Comparison of ENCODE assay signal across 8 cellular contexts in genomic region chr17:77391668-77392375, GRCh38.
DNase-seq lines count a peak whose midpoint lies in the region; ATAC-seq and TF ChIP-seq lines count a peak whose summit lies in the region.

No MANE protein-coding gene starts in this region.

- no peak overlapping the region for H3K4me3 ChIP-seq in BJ (ENCODE audit: low read depth, low read length)
- no peak overlapping the region for H3K4me3 ChIP-seq in lung
- H3K4me3 ChIP-seq in thyroid gland (replicated peaks in 1 of 3), result no peak overlapping the region

- DNase-seq in BJ (ENCODE audit: low read depth) (peak; percentile 95), RPMI7951 (ENCODE audit: low read depth) (peak; percentile 96), lung (ENCODE audit: low spot score) (no peak), thyroid gland (peak in 1 of 2 donors; percentile 36), NCI-H524 (lab: John Stamatoyannopoulos, UW) (no peak), DMS53 treated with DMSO at 0.1 percent for 48 hours (lab: John Stamatoyannopoulos, UW; ENCODE audit: unreplicated experiment) (no peak), NCI-H2107 treated with DMSO at 0.1 percent for 48 hours (lab: John Stamatoyannopoulos, UW; ENCODE audit: unreplicated experiment) (no peak)

- peak; percentile 30 for ATAC-seq in lung (ENCODE audit: insufficient read depth, low FRiP score)

- no peaks in the 10 kb centered on the region; the same call in 1 of the 2 replicates for H3K36me3 ChIP-seq in BJ (ENCODE audit: control insufficient read depth, insufficient read depth, low read length)
- peaks cover 0 to 3% of the 10 kb centered on the region in 2 donors for H3K36me3 ChIP-seq in lung (ENCODE audit: control insufficient read depth in 2 of 2, insufficient read depth in 2 of 2, low read length in 2 of 2)
- no peaks in the 10 kb centered on the region for H3K36me3 ChIP-seq in thyroid gland

- CTCF ChIA-PET in BJ (lab: Yijun Ruan, JAX), result interaction anchor here (0.6 to 2.8 kb wide), 8 partner anchors 9 to 79 kb away, joined by 3 to 12 read pairs (median 4); no protein-coding TSS in a partner anchor

- H3K27me3 ChIP-seq in BJ (ENCODE audit: control insufficient read depth, insufficient read depth, low read length) (no peaks in the 10 kb centered on the region), lung (ENCODE audit: control insufficient read depth, insufficient read depth) (no peaks in the 10 kb centered on the region), thyroid gland (no peaks in the 10 kb centered on the region)

- WGBS in lung, 2 donors, result 40 to 49% methylated on average over 7 of the region's 7 CpGs
- 45 to 62% methylated on average over 7 of the region's 7 CpGs for WGBS in thyroid gland, 2 donors

- peak overlapping the region; percentile 80 for H3K27ac ChIP-seq in cingulate gyrus (ENCODE audit: low read depth, low read length)
- peak overlapping the region; percentile 38 to 83 for H3K27ac ChIP-seq in lung (ENCODE audit: low read depth in 1 of 2, low read length in 1 of 2)
- H3K27ac ChIP-seq in thyroid gland, result peak overlapping the region; percentile 46 to 75 (median 70)

- TF ChIP-seq CTCF in BJ (IDR thresholded peaks at IDR 0.05; ENCODE audit: insufficient read depth, low read depth, low read length), result no peak
- no peak for TF ChIP-seq CTCF in lung (IDR thresholded peaks at IDR 0.05; ENCODE audit: control extremely low read depth, extremely low read depth)
- TF ChIP-seq CTCF in thyroid gland (IDR thresholded peaks at IDR 0.05), result no peak

- H3K4me1 ChIP-seq in lung (ENCODE audit: control insufficient read depth in 2 of 2, insufficient read depth in 2 of 2, low read length in 2 of 2), result peaks cover 28 to 57% of the 10 kb centered on the region in 2 donors
- H3K4me1 ChIP-seq in thyroid gland, result peaks cover 48 to 76% of the 10 kb centered on the region in 2 donors

- POLR2A ChIA-PET in BJ (lab: Charles Lee), result interaction anchor here (0.7 kb wide), 1 partner anchor 17 kb away, joined by 6 read pairs; no protein-coding TSS in a partner anchor

- intact Hi-C loops in thyroid gland (cut with DNase I), result no loop called here

- H3K9me3 ChIP-seq in lung (ENCODE audit: control insufficient read depth in 2 of 2, insufficient read depth in 1 of 2, low read length in 1 of 2) (no peaks in the 10 kb centered on the region), thyroid gland (no peaks in the 10 kb centered on the region)

- no peak for TF ChIP-seq POLR2A in thyroid gland (IDR thresholded peaks at IDR 0.05)

Comparison
In these comparisons a context has a peak if more than half of its experiments do, and no peak if none do; other contexts are left out.
1. DNase-seq: peak in BJ (single experiment) and RPMI7951 (single experiment); none in lung (single experiment), NCI-H524 (0 of 2), DMS53 treated with DMSO at 0.1 percent for 48 hours (single experiment) and NCI-H2107 treated with DMSO at 0.1 percent for 48 hours (single experiment).
2. Peak in every context shown above with its lines, with median percentiles within 50 percentile points of each other: H3K27ac ChIP-seq.